ENCODE assay signal across 10 cellular contexts in genomic region chr1:154624756-154625643, GRCh38. TPM values are rescaled to one million over a fixed set of nuclear protein-coding genes. Genes with fewer than 3 reads are reported as not detected.
A peak's percentile ranks its signal among the peaks of the same experiment; 100 is the strongest.
DNase-seq lines count a peak whose midpoint lies in the region; ATAC-seq and TF ChIP-seq lines count a peak whose summit lies in the region.
"Had no signal": no experiment of that assay in that cellular context is flagged by ENCODE, and none has a peak within 500 bp of the region (broad histone marks: within the 10 kb centered on the region; RNA-seq: fewer than 3 reads in every experiment).

No MANE protein-coding gene starts in this region.

- H3K27me3 Mint-ChIP-seq in activated CD4-positive, alpha-beta memory T cell treated with anti-CD3 and anti-CD28 coated beads for 36 hours = no peaks in the 10 kb centered on the region
- no peaks in the 10 kb centered on the region for H3K27me3 Mint-ChIP-seq in activated CD4-positive, alpha-beta memory T cell treated with anti-CD3 and anti-CD28 coated beads, Interleukin-2, amount 10 ng/mL, durations not matched to agents 7 days and 5 days
- H3K27me3 Mint-ChIP-seq in endothelial cell (ENCODE audit: unreplicated experiment) = peaks cover 2% of the 10 kb centered on the region
- no peaks in the 10 kb centered on the region for H3K27me3 Mint-ChIP-seq in progenitor cell of endocrine pancreas

- ATAC-seq in PC-3 = no peak
- no peak for ATAC-seq in GM21529 (IDR thresholded peaks at IDR 0.05; ENCODE audit: unreplicated experiment)
- no peak for ATAC-seq in gastrocnemius medialis

- TF ChIP-seq CTCF in PC-3 (conservative IDR thresholded peaks at IDR 0.05; ENCODE audit: low read depth, low read length) = no peak
- TF ChIP-seq CTCF in endothelial cell (IDR thresholded peaks at IDR 0.05; ENCODE audit: unreplicated experiment) = no peak
- no peak for TF ChIP-seq CTCF in progenitor cell of endocrine pancreas (IDR thresholded peaks at IDR 0.05; ENCODE audit: unreplicated experiment)
- no peak for TF ChIP-seq CTCF in GM10266 (IDR thresholded peaks at IDR 0.05; ENCODE audit: control insufficient read depth, insufficient read depth, low read depth, missing control alignments)
- TF ChIP-seq CTCF in gastrocnemius medialis (IDR thresholded peaks at IDR 0.05 in 4 of 5, conservative IDR thresholded peaks at IDR 0.05 in 1 of 5) = no peak

- BruUV-seq in PC-3 (replicated peaks; lab: Mats Ljungman, UMichigan) = TSS peak; percentile 3

- H3K4me3 ChIP-seq in PC-3 (ENCODE audit: low read length) = no peak overlapping the region
- H3K4me3 ChIP-seq in gastrocnemius medialis = no peak overlapping the region
- H3K4me3 ChIP-seq: uterus had no signal

- H3F3A ChIP-seq in PC-3 (ENCODE audit: low read length, unreplicated experiment) = no peaks in the 10 kb centered on the region

- H4K20me1 ChIP-seq in PC-3 (ENCODE audit: low read length) = peaks cover 21% of the 10 kb centered on the region; the same call in 1 of the 2 replicates

- H3K9me3 ChIP-seq in PC-3 (ENCODE audit: low read length) = no peaks in the 10 kb centered on the region
- H3K9me3 ChIP-seq in gastrocnemius medialis = peaks cover 0 to 7% (median 0%) of the 10 kb centered on the region in 3 donors

- peaks cover 80% of the 10 kb centered on the region for H3K79me2 ChIP-seq in PC-3 (ENCODE audit: low read length)

- H3K4me3 Mint-ChIP-seq in activated CD4-positive, alpha-beta memory T cell treated with anti-CD3 and anti-CD28 coated beads for 36 hours = peak overlapping the region; percentile 18
- H3K4me3 Mint-ChIP-seq in activated CD4-positive, alpha-beta memory T cell treated with anti-CD3 and anti-CD28 coated beads, Interleukin-2, amount 10 ng/mL, durations not matched to agents 7 days and 5 days = no peak overlapping the region
- H3K4me3 Mint-ChIP-seq in endothelial cell (ENCODE audit: unreplicated experiment) (no peak overlapping the region), progenitor cell of endocrine pancreas (ENCODE audit: low read depth) (peak overlapping the region; percentile 9)

- H3K27me3 ChIP-seq in PC-3 (ENCODE audit: low read length) (no peaks in the 10 kb centered on the region), gastrocnemius medialis (no peaks in the 10 kb centered on the region)
- H3K27me3 ChIP-seq: uterus had no signal

- no peak for TF ChIP-seq POLR2A in gastrocnemius medialis (IDR thresholded peaks at IDR 0.05)

- no peak overlapping the region for H2AFZ ChIP-seq in PC-3 (ENCODE audit: low read length)

- peaks cover 7% of the 10 kb centered on the region for H3K9me3 Mint-ChIP-seq in activated CD4-positive, alpha-beta memory T cell treated with anti-CD3 and anti-CD28 coated beads for 36 hours
- H3K9me3 Mint-ChIP-seq in activated CD4-positive, alpha-beta memory T cell treated with anti-CD3 and anti-CD28 coated beads, Interleukin-2, amount 10 ng/mL, durations not matched to agents 7 days and 5 days = peaks cover 4% of the 10 kb centered on the region
- H3K9me3 Mint-ChIP-seq in endothelial cell (ENCODE audit: unreplicated experiment) = no peaks in the 10 kb centered on the region
- peaks cover 7% of the 10 kb centered on the region for H3K9me3 Mint-ChIP-seq in progenitor cell of endocrine pancreas (ENCODE audit: low read depth)

- intact Hi-C loops in activated CD4-positive, alpha-beta memory T cell treated with anti-CD3 and anti-CD28 coated beads for 36 hours (cut with micrococcal nuclease) = no loop called here
- intact Hi-C loops in PC-3 (cut with micrococcal nuclease) (no loop called here), gastrocnemius medialis (cut with DNase I; ENCODE audit: low total_unique reads) (no loop called here)

- H3K9me2 ChIP-seq in PC-3 (replicated peaks; ENCODE audit: low read length) = no peaks in the 10 kb centered on the region

- no peak overlapping the region for H3K27ac ChIP-seq in PC-3 (ENCODE audit: low read length)
- H3K27ac ChIP-seq in gastrocnemius medialis = no peak overlapping the region
- H3K27ac ChIP-seq: uterus had no signal

- H3K4me1 ChIP-seq in PC-3 (ENCODE audit: insufficient read depth, low read length) = peaks cover 11% of the 10 kb centered on the region
- peaks cover 13 to 26% of the 10 kb centered on the region in 2 donors for H3K4me1 ChIP-seq in gastrocnemius medialis

- no peak for DNase-seq in activated CD4-positive, alpha-beta memory T cell treated with anti-CD3 and anti-CD28 coated beads for 36 hours
- DNase-seq in activated CD4-positive, alpha-beta memory T cell treated with anti-CD3 and anti-CD28 coated beads, Interleukin-2, amount 10 ng/mL, durations not matched to agents 7 days and 5 days = no peak
- DNase-seq in PC-3 (no peak), endothelial cell (ENCODE audit: low spot score) (no peak), progenitor cell of endocrine pancreas (ENCODE audit: low spot score, unreplicated experiment) (no peak), GM10266 (ENCODE audit: extremely low spot score) (no peak), gastrocnemius medialis (no peak)
- DNase-seq: NCI-H2107, uterus had no signal

- H3K4me1 Mint-ChIP-seq in activated CD4-positive, alpha-beta memory T cell treated with anti-CD3 and anti-CD28 coated beads for 36 hours (ENCODE audit: low read depth) = peaks cover 53% of the 10 kb centered on the region
- peaks cover 50% of the 10 kb centered on the region for H3K4me1 Mint-ChIP-seq in activated CD4-positive, alpha-beta memory T cell treated with anti-CD3 and anti-CD28 coated beads, Interleukin-2, amount 10 ng/mL, durations not matched to agents 7 days and 5 days
- H3K4me1 Mint-ChIP-seq in endothelial cell (ENCODE audit: unreplicated experiment) (peaks cover 19% of the 10 kb centered on the region), progenitor cell of endocrine pancreas (ENCODE audit: low read depth) (peaks cover 18% of the 10 kb centered on the region)

- POLR2A ChIA-PET in activated CD4-positive, alpha-beta memory T cell treated with anti-CD3 and anti-CD28 coated beads for 36 hours (lab: Charles Lee) = no interaction called here
- POLR2A ChIA-PET in activated CD4-positive, alpha-beta memory T cell treated with anti-CD3 and anti-CD28 coated beads, Interleukin-2, amount 10 ng/mL, durations not matched to agents 7 days and 5 days (lab: Charles Lee) = interaction anchor here (1.2 to 4.5 kb wide), 7 partner anchors 14 to 990 kb away, joined by 3 to 51 read pairs (median 6); partner anchors contain the start of genes ADAR and PMVK
- POLR2A ChIA-PET in PC-3 (lab: Charles Lee; ENCODE audit: unreplicated experiment) = no interaction called here

- H3K27ac Mint-ChIP-seq in activated CD4-positive, alpha-beta memory T cell treated with anti-CD3 and anti-CD28 coated beads for 36 hours = peak overlapping the region; percentile 38
- no peak overlapping the region for H3K27ac Mint-ChIP-seq in activated CD4-positive, alpha-beta memory T cell treated with anti-CD3 and anti-CD28 coated beads, Interleukin-2, amount 10 ng/mL, durations not matched to agents 7 days and 5 days
- H3K27ac Mint-ChIP-seq in endothelial cell (ENCODE audit: unreplicated experiment) (peak overlapping the region; percentile 21), progenitor cell of endocrine pancreas (no peak overlapping the region)

- H3K36me3 ChIP-seq in PC-3 (ENCODE audit: low read depth, low read length) (peaks cover 5% of the 10 kb centered on the region; the same call in 1 of the 2 replicates), gastrocnemius medialis (no peaks in the 10 kb centered on the region)
- H3K36me3 ChIP-seq: uterus had no signal

- H3K4me2 ChIP-seq in PC-3 (ENCODE audit: low read length) = no peak overlapping the region

- CTCF ChIA-PET in activated CD4-positive, alpha-beta memory T cell treated with anti-CD3 and anti-CD28 coated beads for 36 hours (lab: Charles Lee) = interaction anchor here (1.6 to 3.6 kb wide), 2 partner anchors 65 to 254 kb away, joined by 3 to 17 read pairs; no protein-coding TSS in a partner anchor
- CTCF ChIA-PET in activated CD4-positive, alpha-beta memory T cell treated with anti-CD3 and anti-CD28 coated beads, Interleukin-2, amount 10 ng/mL, durations not matched to agents 7 days and 5 days (lab: Charles Lee) = no interaction called here
- CTCF ChIA-PET in PC-3 (lab: Charles Lee) = interaction anchor here (0.5 kb wide), 1 partner anchor 315 kb away, joined by 3 read pairs; no protein-coding TSS in a partner anchor

- peaks cover 15% of the 10 kb centered on the region for H3K36me3 Mint-ChIP-seq in activated CD4-positive, alpha-beta memory T cell treated with anti-CD3 and anti-CD28 coated beads for 36 hours
- H3K36me3 Mint-ChIP-seq in activated CD4-positive, alpha-beta memory T cell treated with anti-CD3 and anti-CD28 coated beads, Interleukin-2, amount 10 ng/mL, durations not matched to agents 7 days and 5 days (ENCODE audit: low read depth) = peaks cover 12% of the 10 kb centered on the region
- H3K36me3 Mint-ChIP-seq in endothelial cell (ENCODE audit: low read depth, unreplicated experiment) (peaks cover 3% of the 10 kb centered on the region), progenitor cell of endocrine pancreas (ENCODE audit: insufficient read depth) (peaks cover 3% of the 10 kb centered on the region)

- H3K9ac ChIP-seq in PC-3 (ENCODE audit: low read length) = no peak overlapping the region

- in situ Hi-C loops in gastrocnemius medialis (cut with MboI; ENCODE audit: low sequenced_read_pairs in 4 of 4) = no loop called here

RNA-seq across cellular contexts. Expression of gene ADAR, which starts 17.0 kb away (rescaled TPM):
- 100 to 1,000 TPM; 270 to 289 TPM for total RNA-seq in activated CD4-positive, alpha-beta memory T cell treated with anti-CD3 and anti-CD28 coated beads for 36 hours
- total RNA-seq in activated CD4-positive, alpha-beta memory T cell treated with anti-CD3 and anti-CD28 coated beads, Interleukin-2, amount 10 ng/mL, durations not matched to agents 7 days and 5 days = 100 to 1,000 TPM; 377 to 398 TPM
- total RNA-seq in PC-3 (2014; rRNA removed) (129 and 136 TPM in 2 replicates), endothelial cell (ENCODE audit: unreplicated experiment) (156 TPM), progenitor cell of endocrine pancreas (168 and 179 TPM in 2 replicates), gastrocnemius medialis (10 to 100 TPM; 16.4 to 38.4 (median 19.0) TPM)

RNA-seq across cellular contexts. Expression of gene CHRNB2, which starts 57.4 kb away (rescaled TPM):
- not detected for total RNA-seq in activated CD4-positive, alpha-beta memory T cell treated with anti-CD3 and anti-CD28 coated beads for 36 hours
- total RNA-seq in activated CD4-positive, alpha-beta memory T cell treated with anti-CD3 and anti-CD28 coated beads, Interleukin-2, amount 10 ng/mL, durations not matched to agents 7 days and 5 days = not detected
- total RNA-seq in PC-3 (2014; rRNA removed) (not detected in 2 replicates), endothelial cell (ENCODE audit: unreplicated experiment) (0.44 TPM), progenitor cell of endocrine pancreas (2.7 and 3.2 TPM in 2 replicates), gastrocnemius medialis (not detected)

Comparison
In these comparisons a context has a peak if more than half of its experiments do, and no peak if none do; other contexts are left out.
1. H3K27ac Mint-ChIP-seq: peak in activated CD4-positive, alpha-beta memory T cell treated with anti-CD3 and anti-CD28 coated beads for 36 hours (single experiment) and endothelial cell (single experiment); none in activated CD4-positive, alpha-beta memory T cell treated with anti-CD3 and anti-CD28 coated beads, Interleukin-2, amount 10 ng/mL, durations not matched to agents 7 days and 5 days (single experiment) and progenitor cell of endocrine pancreas (single experiment).
2. H3K4me3 Mint-ChIP-seq: peak in activated CD4-positive, alpha-beta memory T cell treated with anti-CD3 and anti-CD28 coated beads for 36 hours (single experiment) and progenitor cell of endocrine pancreas (single experiment); none in activated CD4-positive, alpha-beta memory T cell treated with anti-CD3 and anti-CD28 coated beads, Interleukin-2, amount 10 ng/mL, durations not matched to agents 7 days and 5 days (single experiment) and endothelial cell (single experiment).